15 cellular contexts compared by ENCODE assay signal in genomic region chr3:172246107-172246870, GRCh38.
DNase-seq lines count a peak whose midpoint lies in the region; ATAC-seq, FAIRE-seq and TF ChIP-seq lines count a peak whose summit lies in the region.
"Had no signal": no experiment of that assay in that cellular context is flagged by ENCODE, and none has a peak within 500 bp of the region (broad histone marks: within the 10 kb centered on the region; RNA-seq: fewer than 3 reads in every experiment).

No MANE protein-coding gene starts in this region.

- DNase-seq in NCI-H2196 treated with DMSO at 0.1 percent for 48 hours (lab: John Stamatoyannopoulos, UW; ENCODE audit: unreplicated experiment) (peak; percentile 34), breast epithelium (ENCODE audit: low spot score in 2 of 2) (no peak), left lung (no peak), spleen (no peak), dorsolateral prefrontal cortex (no peak), RCC 7860 (ENCODE audit: low spot score) (no peak), dedifferentiated amniotic fluid mesenchymal stem cell (ENCODE audit: extremely low spot score) (no peak)
- no peak for DNase-seq in activated CD4-positive, alpha-beta T cell treated with anti-CD3 and anti-CD28 coated beads for 4 hours
- DNase-seq: activated CD4-positive, alpha-beta T cell treated with anti-CD3 and anti-CD28 coated beads, Interleukin-2, amount 10 ng/mL, durations not matched to agents 24 days and 14 days; activated T-cell treated with anti-CD3 and anti-CD28 coated beads for 4 hours; central memory CD4-positive, alpha-beta T cell; MG63; stimulated activated CD4-positive, alpha-beta T cell treated with anti-CD3 and anti-CD28 coated beads, Interleukin-4, amount 100 ng/mL, for 1 hour; transverse colon had no signal

- 61 to 75% (median 64%) methylated on average over 10 of the region's 10 CpGs for WGBS in spleen, 5 donors

- intact Hi-C loops in breast epithelium (cut with DNase I; ENCODE audit: low total_unique reads) (no loop called here), left lung (cut with DNase I) (no loop called here), spleen (cut with DNase I; ENCODE audit: low total_unique reads) (no loop called here), dorsolateral prefrontal cortex (cut with DNase I) (no loop called here)

- ATAC-seq in left lung = peak; percentile 19
- ATAC-seq: activated naive CD4-positive, alpha-beta T cell treated with anti-CD3 and anti-CD28 coated beads, Interleukin-2, amount 50 U/mL, for 72 hours had no signal

- TF ChIP-seq CTCF in breast epithelium (IDR thresholded peaks at IDR 0.05) (no peak), left lung (IDR thresholded peaks at IDR 0.05) (no peak), spleen (IDR thresholded peaks at IDR 0.05 in 8 of 11, conservative IDR thresholded peaks at IDR 0.05 in 3 of 11) (no peak), dorsolateral prefrontal cortex (IDR thresholded peaks at IDR 0.05 in 54 of 56, conservative IDR thresholded peaks at IDR 0.05 in 2 of 56; ENCODE audit: low read depth in 1 of 56, partially characterized antibody in 56 of 56) (no peak)

- H3K27ac ChIP-seq in breast epithelium (peak overlapping the region; percentile 70 to 73), left lung (no peak overlapping the region), spleen (peak overlapping the region in 6 of 8 donors; percentile 49 to 69 (median 58)), dorsolateral prefrontal cortex (no peak overlapping the region)
- H3K27ac ChIP-seq: transverse colon had no signal

- H3K27me3 ChIP-seq in breast epithelium = no peaks in the 10 kb centered on the region
- H3K27me3 ChIP-seq in left lung = no peaks in the 10 kb centered on the region
- no peaks in the 10 kb centered on the region for H3K27me3 ChIP-seq in spleen (replicated peaks in 1 of 7)
- H3K27me3 ChIP-seq in dorsolateral prefrontal cortex = no peaks in the 10 kb centered on the region
- H3K27me3 ChIP-seq: MG63, transverse colon had no signal

- TF ChIP-seq POLR2A in breast epithelium (IDR thresholded peaks at IDR 0.05) = no peak
- TF ChIP-seq POLR2A in spleen (IDR thresholded peaks at IDR 0.05) = no peak

- H3K4me3 ChIP-seq in breast epithelium (no peak overlapping the region), left lung (no peak overlapping the region), spleen (no peak overlapping the region), dorsolateral prefrontal cortex (peak overlapping the region in 1 of 59 donors; percentile 11)
- H3K4me3 ChIP-seq: MG63, transverse colon had no signal

- FAIRE-seq in RCC 7860 (lab: Jason Lieb, UNC) = no peak

- H3K9me3 ChIP-seq in breast epithelium (peaks cover 4 to 11% of the 10 kb centered on the region in 2 donors), left lung (peaks cover 0 to 13% of the 10 kb centered on the region in 2 donors), spleen (peaks cover 4 to 23% (median 17%) of the 10 kb centered on the region in 8 donors)
- H3K9me3 ChIP-seq: transverse colon had no signal

- no peaks in the 10 kb centered on the region for H3K36me3 ChIP-seq in breast epithelium
- H3K36me3 ChIP-seq in left lung = peaks cover 0 to 35% of the 10 kb centered on the region in 2 donors
- H3K36me3 ChIP-seq in spleen = peaks cover 0 to 34% (median under 1%) of the 10 kb centered on the region in 6 donors
- H3K36me3 ChIP-seq: transverse colon had no signal

- H3K4me1 ChIP-seq in breast epithelium (peaks cover 0 to 4% of the 10 kb centered on the region in 2 donors), left lung (peaks cover 0 to 8% of the 10 kb centered on the region in 2 donors), spleen (peaks cover 0 to 20% (median 9%) of the 10 kb centered on the region in 6 donors)

Comparison
In these comparisons a context has a peak if more than half of its experiments do, and no peak if none do; other contexts are left out.
1. H3K27ac ChIP-seq: peak in breast epithelium (2 of 2) and spleen (6 of 8); none in left lung (0 of 2) and dorsolateral prefrontal cortex (0 of 59).